ENCODE assay signal across 7 cellular contexts in the genomic region with DNA sequence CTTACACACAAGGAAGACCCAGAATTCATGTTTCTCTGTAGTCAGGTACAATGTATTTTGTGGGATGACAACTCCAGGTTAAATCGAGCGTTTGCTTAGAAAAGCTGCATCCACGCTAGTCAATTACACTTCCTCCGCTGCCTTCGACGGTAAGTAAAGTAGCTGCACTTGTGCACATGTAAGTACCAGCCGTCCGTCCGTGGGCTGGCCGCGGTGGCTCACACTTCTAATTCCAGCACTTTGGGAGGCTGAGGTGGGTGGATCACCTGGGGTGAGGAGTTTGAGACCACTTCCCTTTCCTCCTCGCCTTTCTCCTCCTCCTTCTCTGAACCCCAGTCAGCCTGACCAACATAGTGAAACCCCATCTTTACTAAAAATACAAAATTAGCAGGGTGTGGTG. TPM values are rescaled to one million over a fixed set of nuclear protein-coding genes. Genes with fewer than 3 reads are reported as not detected.
DNase-seq lines count a peak whose midpoint lies in the region; ATAC-seq, FAIRE-seq and TF ChIP-seq lines count a peak whose summit lies in the region.
"Not testable (repeated sequence)": the region's sequence is repeated elsewhere in the genome, so short reads cannot be mapped to it uniquely, and the experiment has no call there.

No MANE protein-coding gene starts in this region.

- not testable (repeated sequence) for H3K4me2 ChIP-seq in OCI-LY3 (ENCODE audit: low read length); GM12878 (ENCODE audit: control insufficient read depth, insufficient read depth); endothelial cell of umbilical vein (ENCODE audit: insufficient read depth, low read length); neural progenitor cell

- H3K9me1 ChIP-seq in endothelial cell of umbilical vein (replicated peaks; ENCODE audit: control insufficient read depth, extremely low read depth, insufficient read depth, low read length), result not testable (repeated sequence)

- SMC1A ChIA-PET in GM12878 (lab: Charles Lee; ENCODE audit: uncharacterized antibody, unreplicated experiment), result not testable (repeated sequence)

- POLR2A ChIA-PET in GM12878 (lab: Charles Lee); endothelial cell of umbilical vein (lab: Charles Lee): not testable (repeated sequence)

- CTCF ChIA-PET in GM12878 (lab: Yijun Ruan, JAX); endothelial cell of umbilical vein (lab: Charles Lee): not testable (repeated sequence)

- DNase-seq in GM18507 (ENCODE audit: extremely low spot score, insufficient read length, low read depth); SK-N-MC (ENCODE audit: low read depth, low spot score); GM12878 (ENCODE audit: low read depth, low spot score); endothelial cell of umbilical vein (ENCODE audit: low read depth, low spot score); neural progenitor cell (ENCODE audit: low spot score): not testable (repeated sequence)
- DNase-seq in lung (ENCODE audit: low spot score), result peak; percentile 25

- not testable (repeated sequence) for H3K4me3 ChIP-seq in OCI-LY3 (ENCODE audit: low read length); SK-N-MC; GM12878; endothelial cell of umbilical vein (replicated peaks in 1 of 3; ENCODE audit: insufficient read depth in 1 of 3, low read depth in 1 of 3, low read length in 3 of 3); lung; neural progenitor cell

- H3K27ac Mint-ChIP-seq in neural progenitor cell, result not testable (repeated sequence)

- not testable (repeated sequence) for ATAC-seq in GM12878; lung (ENCODE audit: insufficient read depth, low FRiP score)

- H3K27ac ChIP-seq in OCI-LY3 (ENCODE audit: low read length); GM12878 (ENCODE audit: control insufficient read depth, insufficient read depth); endothelial cell of umbilical vein (ENCODE audit: insufficient read depth, low read depth, low read length); lung (ENCODE audit: low read depth in 1 of 2, low read length in 1 of 2); neural progenitor cell: not testable (repeated sequence)
- peak overlapping the region; percentile 72; the same call in 1 of the 2 replicates for H3K27ac ChIP-seq in SK-N-MC

- not testable (repeated sequence) for H3K4me1 Mint-ChIP-seq in neural progenitor cell

- 85% methylated on average over 12 of the region's 12 CpGs for WGBS in GM12878 (ENCODE audit: insufficient coverage, insufficient replicate concordance, low lambda C conversion rate, missing lambda C conversion rate)
- WGBS in lung, 2 donors, result 91 to 97% methylated on average over 12 of the region's 12 CpGs

- peak overlapping the region; percentile 62; the same call in 1 of the 2 replicates for H2AFZ ChIP-seq in OCI-LY3 (ENCODE audit: low read depth, low read length)
- not testable (repeated sequence) for H2AFZ ChIP-seq in GM12878 (ENCODE audit: control insufficient read depth, low read depth, low read length); endothelial cell of umbilical vein (ENCODE audit: low read depth, low read length); neural progenitor cell (replicated peaks)

- H3K27me3 Mint-ChIP-seq in neural progenitor cell (ENCODE audit: insufficient read depth, low read depth), result not testable (repeated sequence)

- TF ChIP-seq RAD21 in GM12878 (IDR thresholded peaks at IDR 0.05; ENCODE audit: insufficient read depth, low read depth, low read length), result not testable (repeated sequence)

- not testable (repeated sequence) for TF ChIP-seq CTCF in OCI-LY3 (IDR thresholded peaks at IDR 0.05; ENCODE audit: low read depth, low read length); GM12878 (IDR thresholded peaks at IDR 0.05 in 2 of 3, conservative IDR thresholded peaks at IDR 0.05 in 1 of 3; ENCODE audit: control insufficient read depth in 2 of 3, extremely low read depth in 1 of 3, insufficient read depth in 1 of 3, low read depth in 3 of 3, low read length in 3 of 3); endothelial cell of umbilical vein (IDR thresholded peaks at IDR 0.05; ENCODE audit: extremely low read depth in 1 of 2, insufficient read depth in 1 of 2, low read depth in 1 of 2, low read length in 2 of 2); lung (IDR thresholded peaks at IDR 0.05; ENCODE audit: control extremely low read depth, extremely low read depth); neural progenitor cell (IDR thresholded peaks at IDR 0.05)

- not testable (repeated sequence) for H4K20me1 ChIP-seq in OCI-LY3 (ENCODE audit: insufficient read depth, low read length); GM12878 (ENCODE audit: control insufficient read depth, insufficient read depth); endothelial cell of umbilical vein (replicated peaks; ENCODE audit: control insufficient read depth, extremely low read depth, insufficient read depth, low read length); neural progenitor cell (ENCODE audit: low read depth)

- intact Hi-C loops in GM12878 (cut with micrococcal nuclease; ENCODE audit: unreplicated experiment), result loop anchor here (5.0 to 10.0 kb wide), 2 partner anchors 185 to 633 kb away; a partner anchor contains a TSS
- intact Hi-C loops in endothelial cell of umbilical vein (cut with micrococcal nuclease), result loop anchor here (2.0 kb wide), 1 partner anchor 69 kb away; a partner anchor contains a TSS

- not testable (repeated sequence) for H3K36me3 ChIP-seq in OCI-LY3 (replicated peaks; ENCODE audit: low read depth, low read length); SK-N-MC (ENCODE audit: insufficient read depth, low read length); GM12878 (ENCODE audit: control insufficient read depth in 2 of 2, insufficient read depth in 2 of 2, low read length in 1 of 2); endothelial cell of umbilical vein (ENCODE audit: control insufficient read depth in 2 of 2, extremely low read depth in 1 of 2, insufficient read depth in 2 of 2, low read length in 2 of 2); lung (ENCODE audit: control insufficient read depth in 2 of 2, insufficient read depth in 2 of 2, low read length in 2 of 2); neural progenitor cell

- H3K79me2 ChIP-seq in OCI-LY3 (ENCODE audit: low read length) (peaks cover 39% of the 10 kb centered on the region), GM12878 (ENCODE audit: control insufficient read depth, insufficient read depth, low read length) (peaks cover 23% of the 10 kb centered on the region), endothelial cell of umbilical vein (ENCODE audit: control insufficient read depth, insufficient read depth, low read length) (peaks cover 21% of the 10 kb centered on the region), neural progenitor cell (ENCODE audit: low read depth) (peaks cover 38% of the 10 kb centered on the region)

- not testable (repeated sequence) for H3K9ac ChIP-seq in OCI-LY3 (ENCODE audit: low read length); SK-N-MC (ENCODE audit: insufficient read length); GM12878 (ENCODE audit: control insufficient read depth, insufficient read depth, low read length); endothelial cell of umbilical vein (replicated peaks; ENCODE audit: extremely low read depth, insufficient read depth, low read length); neural progenitor cell

- dilution Hi-C loops in endothelial cell of umbilical vein (cut with MboI; ENCODE audit: extremely low pct_ligation_motif_present, low sequenced_read_pairs), result not testable (repeated sequence)

- peaks cover 11% of the 10 kb centered on the region for H3K36me3 Mint-ChIP-seq in neural progenitor cell

- in situ Hi-C loops in GM12878 (cut with MboI), result not testable (repeated sequence)

- FAIRE-seq in GM18507 (lab: Jason Lieb, UNC) (peak; percentile 75), endothelial cell of umbilical vein (lab: Jason Lieb, UNC) (peak; percentile 66)
- not testable (repeated sequence) for FAIRE-seq in GM12878 (lab: Jason Lieb, UNC)

- not testable (repeated sequence) for BruUV-seq in GM12878 (replicated peaks; lab: Mats Ljungman, UMichigan); endothelial cell of umbilical vein (replicated peaks; lab: Mats Ljungman, UMichigan)

- not testable (repeated sequence) for H3K9me3 ChIP-seq in OCI-LY3 (ENCODE audit: insufficient read depth, low read length); SK-N-MC (ENCODE audit: low read depth, low read length); GM12878 (replicated peaks; ENCODE audit: control insufficient read depth, insufficient read depth, low read length); endothelial cell of umbilical vein (replicated peaks; ENCODE audit: control insufficient read depth, insufficient read depth, low read length); lung (ENCODE audit: control insufficient read depth in 2 of 2, insufficient read depth in 1 of 2, low read length in 1 of 2); neural progenitor cell (ENCODE audit: low read depth)

- TF ChIP-seq POLR2A in GM12878 (IDR thresholded peaks at IDR 0.05; ENCODE audit: low read depth, low read length); endothelial cell of umbilical vein (IDR thresholded peaks at IDR 0.05; ENCODE audit: low read depth, low read length): not testable (repeated sequence)

- peaks cover 23% of the 10 kb centered on the region for H3K9me3 Mint-ChIP-seq in neural progenitor cell

- peak overlapping the region; percentile 99 for H3K4me3 Mint-ChIP-seq in neural progenitor cell

- H3K27me3 ChIP-seq in OCI-LY3 (ENCODE audit: low read depth, low read length); GM12878 (replicated peaks in 1 of 2; ENCODE audit: control insufficient read depth in 2 of 2, insufficient read depth in 2 of 2, low read length in 1 of 2); endothelial cell of umbilical vein (ENCODE audit: control insufficient read depth in 2 of 2, insufficient read depth in 2 of 2, low read length in 2 of 2); lung (ENCODE audit: control insufficient read depth, insufficient read depth); neural progenitor cell: not testable (repeated sequence)

- RAD21 ChIA-PET in GM12878 (lab: Charles Lee; ENCODE audit: unreplicated experiment), result not testable (repeated sequence)

- not testable (repeated sequence) for H3F3A ChIP-seq in neural progenitor cell (ENCODE audit: low read depth)

- TF ChIP-seq EP300 in GM12878 (IDR thresholded peaks at IDR 0.05; ENCODE audit: borderline replicate concordance in 1 of 2, control insufficient read depth in 1 of 2, low read depth in 2 of 2, low read length in 2 of 2), result not testable (repeated sequence)

- peaks cover 20% of the 10 kb centered on the region for H3K4me1 ChIP-seq in OCI-LY3 (ENCODE audit: low read length)
- not testable (repeated sequence) for H3K4me1 ChIP-seq in GM12878 (ENCODE audit: control insufficient read depth, insufficient read depth, low read length); endothelial cell of umbilical vein (ENCODE audit: control insufficient read depth, extremely low read depth, insufficient read depth, low read length); lung (ENCODE audit: control insufficient read depth in 2 of 2, insufficient read depth in 2 of 2, low read length in 2 of 2); neural progenitor cell

RNA-seq across cellular contexts. Expression of a gene that starts 0.7 kb away (rescaled TPM):
- total RNA-seq in GM12878 (2013; cell fraction: nucleolus; rRNA removed), result 21.7 and 23.0 TPM in 2 replicates
- 5.5 and 5.9 TPM in 2 replicates for total RNA-seq in GM12878 (2014; rRNA removed)
- total RNA-seq in GM12878 (2014; rRNA removed; fragmentation: Illumina TruSeq; extraction: Trizol), result 8.6 and 8.8 TPM in 2 replicates
- 5.8 and 5.9 TPM in 2 replicates for total RNA-seq in GM12878 (2021)
- polyA plus RNA-seq in GM12878 (2011; ENCODE audit: low read depth), result 1.1 TPM
- 8.4 and 13.2 TPM in 2 replicates for polyA plus RNA-seq in GM12878 (2011; rRNA removed)
- 3.5 and 3.8 TPM in 2 replicates for polyA plus RNA-seq in GM12878 (2011; cell fraction: cytosol; rRNA removed)
- 4.2 and 4.3 TPM in 2 replicates for polyA plus RNA-seq in GM12878 (2011; cell fraction: nucleus; rRNA removed)
- 1.3 and 1.5 TPM in 2 replicates for polyA plus RNA-seq in GM12878 (2012)
- polyA plus RNA-seq in GM12878 (2014; fragmentation: Illumina TruSeq; extraction: Trizol), result 5.5 and 6.9 TPM in 2 replicates
- polyA plus RNA-seq in GM12878 (2014; fragmentation: Nextera tagmentation; extraction: Ambion mirVana), result 1 to 10 TPM in 1 of 2 experiments, under 1 TPM in 1; 0.82 to 1.8 TPM
- 3.9 and 4.6 TPM in 2 replicates for polyA plus RNA-seq in GM12878 (2014; rRNA removed)
- polyA plus RNA-seq in GM12878 (2016; fragmentation: Nextera tagmentation; extraction: Ambion mirVana), result 1 to 10 TPM; 7.5 to 8.0 TPM
- 7.2 and 10.2 TPM in 2 replicates for polyA minus RNA-seq in GM12878 (2011; rRNA and poly(A)+ RNA removed)
- 3.2 and 4.5 TPM in 2 replicates for polyA minus RNA-seq in GM12878 (2011; cell fraction: cytosol; rRNA and poly(A)+ RNA removed)
- 2.5 and 4.0 TPM in 2 replicates for polyA minus RNA-seq in GM12878 (2011; cell fraction: nucleus; rRNA and poly(A)+ RNA removed)
- total RNA-seq in endothelial cell of umbilical vein, result 7.3 and 7.7 TPM in 2 replicates
- polyA plus RNA-seq in endothelial cell of umbilical vein, result 2.5 and 3.2 TPM in 2 replicates
- 2.9 and 3.2 TPM in 2 replicates for polyA plus RNA-seq in endothelial cell of umbilical vein (2011; cell fraction: cytosol; rRNA removed)
- polyA plus RNA-seq in endothelial cell of umbilical vein (2011; cell fraction: nucleus; rRNA removed), result 6.1 and 7.3 TPM in 2 replicates
- polyA plus RNA-seq in endothelial cell of umbilical vein (2012), result 2.1 and 2.2 TPM in 2 replicates
- polyA minus RNA-seq in endothelial cell of umbilical vein, result 4.9 and 7.0 TPM in 2 replicates
- 3.8 TPM for polyA minus RNA-seq in endothelial cell of umbilical vein (2011; cell fraction: cytosol; rRNA and poly(A)+ RNA removed)
- 4.9 and 10.0 TPM in 2 replicates for polyA minus RNA-seq in endothelial cell of umbilical vein (2011; cell fraction: nucleus; rRNA and poly(A)+ RNA removed)
- total RNA-seq in lung, result 1 to 10 TPM; 3.4 to 7.3 TPM
- polyA plus RNA-seq in lung, result 1 to 10 TPM; 1.2 to 1.7 TPM
- total RNA-seq in neural progenitor cell (ENCODE audit: low replicate concordance), result 33.1 and 41.8 TPM in 2 replicates
